Comparison of ENCODE assay signal across 10 cellular contexts in genomic region chr2:44942304-44943030, GRCh38. TPM values are rescaled to one million over a fixed set of nuclear protein-coding genes. Genes with fewer than 3 reads are reported as not detected.
DNase-seq lines count a peak whose midpoint lies in the region; ATAC-seq and TF ChIP-seq lines count a peak whose summit lies in the region.
"Had no signal": no experiment of that assay in that cellular context is flagged by ENCODE, and none has a peak within 500 bp of the region (broad histone marks: within the 10 kb centered on the region; RNA-seq: fewer than 3 reads in every experiment).

No MANE protein-coding gene starts in this region.

- H3K79me2 ChIP-seq in KMS-11 (ENCODE audit: insufficient read depth, low read depth) (no peaks in the 10 kb centered on the region), parathyroid adenoma (no peaks in the 10 kb centered on the region)

- H3K9me3 ChIP-seq in parathyroid adenoma (ENCODE audit: control insufficient read depth, low read length), result no peaks in the 10 kb centered on the region
- H3K9me3 ChIP-seq in gastroesophageal sphincter, result no peaks in the 10 kb centered on the region

- H3K4me2 ChIP-seq in KMS-11 (no peak overlapping the region), parathyroid adenoma (ENCODE audit: low read length) (peak overlapping the region; percentile 44)

- no peaks in the 10 kb centered on the region for H4K20me1 ChIP-seq in KMS-11 (ENCODE audit: insufficient read depth)

- H3K4me3 ChIP-seq in KMS-11 (IDR thresholded peaks at IDR 0.05; ENCODE audit: insufficient read depth, low read depth, low read length) (peak overlapping the region; percentile 17), parathyroid adenoma (ENCODE audit: low read depth, low read length) (peak overlapping the region; percentile 11), gastroesophageal sphincter (peak overlapping the region in 1 of 2 donors; percentile 42)

- TF ChIP-seq EP300 in gastroesophageal sphincter (IDR thresholded peaks at IDR 0.05), result no peak

- TF ChIP-seq POLR2A in gastroesophageal sphincter (IDR thresholded peaks at IDR 0.05), result no peak

- no peak overlapping the region for H3K9ac ChIP-seq in KMS-11
- no peak overlapping the region for H3K9ac ChIP-seq in parathyroid adenoma

- ATAC-seq in GM18861 (IDR thresholded peaks at IDR 0.05; ENCODE audit: unreplicated experiment) (no peak), GM21515 (IDR thresholded peaks at IDR 0.05; ENCODE audit: unreplicated experiment) (no peak), gastroesophageal sphincter (no peak)

- H3K36me3 ChIP-seq in KMS-11 (ENCODE audit: insufficient read depth) (no peaks in the 10 kb centered on the region), parathyroid adenoma (ENCODE audit: control insufficient read depth, insufficient read depth, low read length) (no peaks in the 10 kb centered on the region), gastroesophageal sphincter (no peaks in the 10 kb centered on the region)

- H3K4me1 ChIP-seq in KMS-11 (ENCODE audit: low read depth, poor library complexity, severe bottlenecking) (no peaks in the 10 kb centered on the region), parathyroid adenoma (peaks cover 3% of the 10 kb centered on the region), gastroesophageal sphincter (peaks cover 0 to 73% (median 40%) of the 10 kb centered on the region in 3 donors)

- H3K27me3 ChIP-seq in KMS-11 (ENCODE audit: insufficient read depth, low read depth), result peaks cover 4% of the 10 kb centered on the region; the same call in 1 of the 2 replicates
- H3K27me3 ChIP-seq in parathyroid adenoma (ENCODE audit: control insufficient read depth, insufficient read depth, low read length), result peaks cover 25% of the 10 kb centered on the region
- peaks cover 100% of the 10 kb centered on the region for H3K27me3 ChIP-seq in gastroesophageal sphincter

- DNase-seq in COLO668 (lab: John Stamatoyannopoulos, UW; ENCODE audit: unreplicated experiment) (peak; percentile 38), dermis blood vessel endothelial cell (peak; percentile 30), GM13977 (ENCODE audit: low spot score) (no peak)
- DNase-seq: NCI-H2081 treated with DMSO at 0.1 percent for 48 hours had no signal

- H3K27ac ChIP-seq in KMS-11 (no peak overlapping the region), parathyroid adenoma (no peak overlapping the region), gastroesophageal sphincter (no peak overlapping the region)

- in situ Hi-C loops in GM13977 (cut with MboI; ENCODE audit: low pct_unique_long_range_greater_than_20kb, low sequenced_read_pairs, unreplicated experiment), result loop anchor here (25.0 kb wide), 1 partner anchor 855 kb away; no protein-coding TSS in a partner anchor

- no CpG with 5 or more reads among the region's 69 CpGs for WGBS in gastroesophageal sphincter (ENCODE audit: low coverage in 1 of 2), 2 donors

- H2AFZ ChIP-seq in KMS-11 (ENCODE audit: low read depth) (no peak overlapping the region), parathyroid adenoma (peak overlapping the region; percentile 39)

- TF ChIP-seq CTCF in KMS-11 (conservative IDR thresholded peaks at IDR 0.05; ENCODE audit: low read depth, low read length) (no peak), parathyroid adenoma (IDR thresholded peaks at IDR 0.05) (no peak), GM13977 (IDR thresholded peaks at IDR 0.05; ENCODE audit: extremely low read depth, insufficient read depth, missing control alignments) (no peak), gastroesophageal sphincter (IDR thresholded peaks at IDR 0.05) (no peak)

RNA-seq across cellular contexts. Expression of gene SIX3, which starts 1.0 kb away (rescaled TPM):
- total RNA-seq in dermis blood vessel endothelial cell, result not detected in 2 replicates
- under 1 TPM in 1 of 4 donors, not detected in 3; 0.15 TPM for total RNA-seq in gastroesophageal sphincter
- total RNA-seq: epithelial cell of proximal tubule had no signal
